Comparison of ENCODE assay signal across 21 cellular contexts in the genomic region with DNA sequence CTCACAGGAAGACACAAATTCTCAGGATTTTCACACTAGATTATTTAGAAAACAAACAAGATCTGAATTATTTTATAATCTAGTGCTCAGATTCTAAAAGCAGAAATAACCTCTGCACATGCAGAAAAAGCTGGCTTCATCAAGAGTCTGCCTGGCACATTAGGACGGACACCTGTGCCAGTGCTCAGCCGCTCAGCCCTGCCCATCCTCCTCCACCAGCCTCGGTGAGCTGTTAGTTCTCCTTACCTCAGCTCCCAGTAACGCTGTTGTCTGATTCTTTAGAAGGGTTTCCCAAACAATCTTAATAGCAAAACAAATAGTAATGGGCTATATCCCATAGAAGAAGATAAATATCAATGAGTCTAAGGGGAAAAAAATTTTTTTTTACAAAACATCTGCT. TPM values are rescaled to one million over a fixed set of nuclear protein-coding genes. Genes with fewer than 3 reads are reported as not detected.
DNase-seq lines count a peak whose midpoint lies in the region; ATAC-seq and TF ChIP-seq lines count a peak whose summit lies in the region.
"Had no signal": no experiment of that assay in that cellular context is flagged by ENCODE, and none has a peak within 500 bp of the region (broad histone marks: within the 10 kb centered on the region; RNA-seq: fewer than 3 reads in every experiment).

No MANE protein-coding gene starts in this region.

- H3K36me3 Mint-ChIP-seq in activated naive CD4-positive, alpha-beta T cell treated with anti-CD3 and anti-CD28 coated beads for 36 hours (ENCODE audit: low read depth) = peaks cover 5% of the 10 kb centered on the region
- H3K36me3 Mint-ChIP-seq in MCF 10A (ENCODE audit: insufficient read depth, unreplicated experiment) = no peaks in the 10 kb centered on the region

- no peaks in the 10 kb centered on the region for H3K9me3 Mint-ChIP-seq in activated naive CD4-positive, alpha-beta T cell treated with anti-CD3 and anti-CD28 coated beads for 36 hours
- H3K9me3 Mint-ChIP-seq in MCF 10A (ENCODE audit: unreplicated experiment) = no peaks in the 10 kb centered on the region
- H3K9me3 Mint-ChIP-seq: activated CD4-positive, alpha-beta T cell treated with anti-CD3 and anti-CD28 coated beads, Interleukin-2, amount 10 ng/mL, durations not matched to agents 7 days and 5 days had no signal

- no peaks in the 10 kb centered on the region for H3K27me3 Mint-ChIP-seq in activated naive CD4-positive, alpha-beta T cell treated with anti-CD3 and anti-CD28 coated beads for 36 hours (ENCODE audit: low read depth)
- H3K27me3 Mint-ChIP-seq in MCF 10A (ENCODE audit: insufficient read depth, unreplicated experiment) = no peaks in the 10 kb centered on the region
- H3K27me3 Mint-ChIP-seq: activated CD4-positive, alpha-beta T cell treated with anti-CD3 and anti-CD28 coated beads, Interleukin-2, amount 10 ng/mL, durations not matched to agents 7 days and 5 days had no signal

- H3K27ac Mint-ChIP-seq in activated naive CD4-positive, alpha-beta T cell treated with anti-CD3 and anti-CD28 coated beads for 36 hours = peak overlapping the region; percentile 85
- H3K27ac Mint-ChIP-seq in MCF 10A (ENCODE audit: low read depth, unreplicated experiment) = no peak overlapping the region
- H3K27ac Mint-ChIP-seq: activated CD4-positive, alpha-beta T cell treated with anti-CD3 and anti-CD28 coated beads, Interleukin-2, amount 10 ng/mL, durations not matched to agents 7 days and 5 days had no signal

- H3K4me1 ChIP-seq in psoas muscle = peaks cover 71% of the 10 kb centered on the region

- ATAC-seq in psoas muscle = peak; percentile 72 to 80 (median 76)
- ATAC-seq: GM12878 had no signal

- peak overlapping the region; percentile 82 for H3K27ac ChIP-seq in psoas muscle
- H3K27ac ChIP-seq: SK-N-MC, suprapubic skin had no signal

- H3K4me1 Mint-ChIP-seq in activated naive CD4-positive, alpha-beta T cell treated with anti-CD3 and anti-CD28 coated beads for 36 hours (ENCODE audit: low read depth) = peaks cover 34% of the 10 kb centered on the region
- H3K4me1 Mint-ChIP-seq in MCF 10A (ENCODE audit: insufficient read depth, unreplicated experiment) = peaks cover 6% of the 10 kb centered on the region

- POLR2A ChIA-PET in HEK293T (lab: Yijun Ruan, JAX) (no interaction called here), MCF 10A (lab: Yijun Ruan, JAX) (no interaction called here)

- no peaks in the 10 kb centered on the region for H3K36me3 ChIP-seq in psoas muscle (ENCODE audit: insufficient read depth in 1 of 2, low read depth in 1 of 2)
- H3K36me3 ChIP-seq: suprapubic skin had no signal

- no peaks in the 10 kb centered on the region for H3K27me3 ChIP-seq in psoas muscle (ENCODE audit: insufficient read depth in 3 of 3, low read length in 2 of 3)
- H3K27me3 ChIP-seq: MG63, suprapubic skin had no signal

- TF ChIP-seq CTCF in psoas muscle (IDR thresholded peaks at IDR 0.05) = no peak
- no peak for TF ChIP-seq CTCF in MCF 10A (IDR thresholded peaks at IDR 0.05; ENCODE audit: unreplicated experiment)

- peak overlapping the region; percentile 12 for H3K4me3 ChIP-seq in psoas muscle
- H3K4me3 ChIP-seq: GM12878, MG63, SK-N-MC, skin epidermis, suprapubic skin had no signal

- DNase-seq in activated naive CD4-positive, alpha-beta T cell treated with anti-CD3 and anti-CD28 coated beads for 36 hours = no peak
- DNase-seq in activated naive CD4-positive, alpha-beta T cell treated with Interleukin-2 at 50 U/mL for 16 hours = no peak
- DNase-seq in NCI-H1105 (lab: John Stamatoyannopoulos, UW) (peak; percentile 55), cerebellar cortex (ENCODE audit: low spot score) (peak; percentile 85), psoas muscle (peak in 1 of 2 donors; percentile 58), OCI-M1 (lab: John Stamatoyannopoulos, UW) (no peak), HEK293T (ENCODE audit: extremely low spot score) (no peak), MCF 10A (ENCODE audit: unreplicated experiment) (no peak)
- DNase-seq: activated CD4-positive, alpha-beta T cell treated with anti-CD3 and anti-CD28 coated beads, Interleukin-2, amount 10 ng/mL, durations not matched to agents 7 days and 5 days; activated T-cell treated with anti-CD3 and anti-CD28 coated beads, Interleukin-2, amount 50 U/mL, for 1 hour; aorta; foreskin fibroblast; GDM1; MG63; NCI-H1930; NCI-H526 treated with DMSO at 0.1 percent for 48 hours; stimulated activated CD4-positive, alpha-beta T cell treated with anti-CD3 and anti-CD28 coated beads, Interleukin-4, amount 100 ng/mL, for 1 hour had no signal

- no TSS peak for BruUV-seq in MCF 10A (replicated peaks; lab: Mats Ljungman, UMichigan)

- CTCF ChIA-PET in activated naive CD4-positive, alpha-beta T cell treated with anti-CD3 and anti-CD28 coated beads for 36 hours (lab: Charles Lee) = no interaction called here
- CTCF ChIA-PET in HEK293T (lab: Yijun Ruan, JAX) (no interaction called here), MCF 10A (lab: Yijun Ruan, JAX) (no interaction called here)

- H3K9me3 ChIP-seq in psoas muscle = no peaks in the 10 kb centered on the region
- H3K9me3 ChIP-seq: MG63, suprapubic skin had no signal

- H3K4me3 Mint-ChIP-seq in activated naive CD4-positive, alpha-beta T cell treated with anti-CD3 and anti-CD28 coated beads for 36 hours = no peak overlapping the region
- no peak overlapping the region for H3K4me3 Mint-ChIP-seq in MCF 10A (ENCODE audit: unreplicated experiment)
- H3K4me3 Mint-ChIP-seq: activated CD4-positive, alpha-beta T cell treated with anti-CD3 and anti-CD28 coated beads, Interleukin-2, amount 10 ng/mL, durations not matched to agents 7 days and 5 days had no signal

- WGBS in psoas muscle, 3 donors = 27 to 31% (median 28%) methylated on average over 4 of the region's 4 CpGs

- intact Hi-C loops in activated naive CD4-positive, alpha-beta T cell treated with anti-CD3 and anti-CD28 coated beads for 36 hours (cut with micrococcal nuclease) = no loop called here
- intact Hi-C loops in psoas muscle (cut with DNase I) (loop anchor here in 1 of 2 donors (1.0 kb wide), 1 partner anchor 26 kb away; no protein-coding TSS in a partner anchor), MCF 10A (cut with micrococcal nuclease) (no loop called here)

TF ChIP-seq in HEK293T, 16 proteins besides CTCF, POLR2A, EP300 and RAD21:
- TF ChIP-seq NFRKB (IDR thresholded peaks at IDR 0.05) (no peak), SUZ12 (IDR thresholded peaks at IDR 0.05) (no peak), L3MBTL2 (conservative IDR thresholded peaks at IDR 0.05) (no peak), SP1 (IDR thresholded peaks at IDR 0.05) (no peak), HDGF (IDR thresholded peaks at IDR 0.05; ENCODE audit: borderline replicate concordance) (no peak), FOXM1 (IDR thresholded peaks at IDR 0.05; ENCODE audit: borderline replicate concordance) (no peak), ZNF384 (IDR thresholded peaks at IDR 0.05) (no peak), CTBP1 (IDR thresholded peaks at IDR 0.05; ENCODE audit: borderline replicate concordance) (no peak), ARNT (IDR thresholded peaks at IDR 0.05) (no peak), TARDBP (IDR thresholded peaks at IDR 0.05) (no peak), LEF1 (IDR thresholded peaks at IDR 0.05; ENCODE audit: borderline replicate concordance) (no peak)
- TF ChIP-seq, protein P1, sequence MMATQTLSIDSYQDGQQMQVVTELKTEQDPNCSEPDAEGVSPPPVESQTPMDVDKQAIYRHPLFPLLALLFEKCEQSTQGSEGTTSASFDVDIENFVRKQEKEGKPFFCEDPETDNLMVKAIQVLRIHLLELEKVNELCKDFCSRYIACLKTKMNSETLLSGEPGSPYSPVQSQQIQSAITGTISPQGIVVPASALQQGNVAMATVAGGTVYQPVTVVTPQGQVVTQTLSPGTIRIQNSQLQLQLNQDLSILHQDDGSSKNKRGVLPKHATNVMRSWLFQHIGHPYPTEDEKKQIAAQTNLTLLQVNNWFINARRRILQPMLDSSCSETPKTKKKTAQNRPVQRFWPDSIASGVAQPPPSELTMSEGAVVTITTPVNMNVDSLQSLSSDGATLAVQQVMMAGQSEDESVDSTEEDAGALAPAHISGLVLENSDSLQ (IDR thresholded peaks at IDR 0.05) = no peak

RNA-seq across cellular contexts. Expression of a gene that starts 27.7 kb away (rescaled TPM):
- total RNA-seq in activated naive CD4-positive, alpha-beta T cell treated with anti-CD3 and anti-CD28 coated beads for 36 hours = 10 to 100 TPM; 45.7 to 47.2 TPM
- 10 to 100 TPM; 14.2 to 23.8 (median 19.7) TPM for total RNA-seq in psoas muscle
- 1 to 10 TPM; 3.3 to 8.4 (median 4.5) TPM for polyA plus RNA-seq in psoas muscle
- total RNA-seq in MCF 10A (2022) = 18.9 and 20.7 TPM in 2 replicates

Comparison
In these comparisons a context has a peak if more than half of its experiments do, and no peak if none do; other contexts are left out.
1. DNase-seq: peak in NCI-H1105 (single experiment) and cerebellar cortex (single experiment); none in activated naive CD4-positive, alpha-beta T cell treated with anti-CD3 and anti-CD28 coated beads for 36 hours (single experiment), activated naive CD4-positive, alpha-beta T cell treated with Interleukin-2 at 50 U/mL for 16 hours (single experiment), OCI-M1 (single experiment), HEK293T (single experiment) and MCF 10A (single experiment).